ENCODE assay signal across 1 cellular context in the genomic region with DNA sequence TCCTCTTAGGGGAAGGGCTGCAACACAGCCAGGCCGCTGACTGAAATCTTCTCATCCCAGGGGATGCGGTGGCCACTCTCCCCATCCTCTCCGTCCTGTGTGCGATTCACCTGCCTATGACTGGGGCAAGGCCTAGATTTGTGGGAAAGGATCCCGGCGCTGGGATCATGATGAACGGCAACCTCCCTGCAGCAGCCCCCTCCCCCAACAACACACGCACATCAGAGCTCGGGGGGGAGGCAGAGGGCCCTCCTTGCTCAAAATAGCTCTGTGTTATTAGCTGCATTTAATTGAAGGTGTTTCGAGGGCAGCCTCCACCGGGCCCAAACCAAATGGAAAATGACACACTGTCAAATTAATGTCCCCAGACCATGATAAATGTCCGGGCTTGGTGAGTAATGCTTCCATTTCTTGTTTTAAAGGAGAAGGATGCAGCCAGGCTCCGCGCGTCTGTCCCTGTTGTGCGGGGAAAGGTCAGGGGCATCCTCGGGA.
TF ChIP-seq lines count a peak whose summit lies in the region.

No MANE protein-coding gene starts in this region.

TF ChIP-seq in liver, 16 proteins besides CTCF, POLR2A, EP300 and RAD21 (continued from another document):
- TF ChIP-seq, protein P1, sequence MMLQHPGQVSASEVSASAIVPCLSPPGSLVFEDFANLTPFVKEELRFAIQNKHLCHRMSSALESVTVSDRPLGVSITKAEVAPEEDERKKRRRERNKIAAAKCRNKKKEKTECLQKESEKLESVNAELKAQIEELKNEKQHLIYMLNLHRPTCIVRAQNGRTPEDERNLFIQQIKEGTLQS (IDR thresholded peaks at IDR 0.05): no peak
- TF ChIP-seq SP1 (IDR thresholded peaks at IDR 0.05): peak; percentile 27
- no peak for TF ChIP-seq EGR1 (IDR thresholded peaks at IDR 0.05; ENCODE audit: low read depth in 2 of 2)
- TF ChIP-seq, protein P2, sequence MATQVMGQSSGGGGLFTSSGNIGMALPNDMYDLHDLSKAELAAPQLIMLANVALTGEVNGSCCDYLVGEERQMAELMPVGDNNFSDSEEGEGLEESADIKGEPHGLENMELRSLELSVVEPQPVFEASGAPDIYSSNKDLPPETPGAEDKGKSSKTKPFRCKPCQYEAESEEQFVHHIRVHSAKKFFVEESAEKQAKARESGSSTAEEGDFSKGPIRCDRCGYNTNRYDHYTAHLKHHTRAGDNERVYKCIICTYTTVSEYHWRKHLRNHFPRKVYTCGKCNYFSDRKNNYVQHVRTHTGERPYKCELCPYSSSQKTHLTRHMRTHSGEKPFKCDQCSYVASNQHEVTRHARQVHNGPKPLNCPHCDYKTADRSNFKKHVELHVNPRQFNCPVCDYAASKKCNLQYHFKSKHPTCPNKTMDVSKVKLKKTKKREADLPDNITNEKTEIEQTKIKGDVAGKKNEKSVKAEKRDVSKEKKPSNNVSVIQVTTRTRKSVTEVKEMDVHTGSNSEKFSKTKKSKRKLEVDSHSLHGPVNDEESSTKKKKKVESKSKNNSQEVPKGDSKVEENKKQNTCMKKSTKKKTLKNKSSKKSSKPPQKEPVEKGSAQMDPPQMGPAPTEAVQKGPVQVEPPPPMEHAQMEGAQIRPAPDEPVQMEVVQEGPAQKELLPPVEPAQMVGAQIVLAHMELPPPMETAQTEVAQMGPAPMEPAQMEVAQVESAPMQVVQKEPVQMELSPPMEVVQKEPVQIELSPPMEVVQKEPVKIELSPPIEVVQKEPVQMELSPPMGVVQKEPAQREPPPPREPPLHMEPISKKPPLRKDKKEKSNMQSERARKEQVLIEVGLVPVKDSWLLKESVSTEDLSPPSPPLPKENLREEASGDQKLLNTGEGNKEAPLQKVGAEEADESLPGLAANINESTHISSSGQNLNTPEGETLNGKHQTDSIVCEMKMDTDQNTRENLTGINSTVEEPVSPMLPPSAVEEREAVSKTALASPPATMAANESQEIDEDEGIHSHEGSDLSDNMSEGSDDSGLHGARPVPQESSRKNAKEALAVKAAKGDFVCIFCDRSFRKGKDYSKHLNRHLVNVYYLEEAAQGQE (IDR thresholded peaks at IDR 0.05): no peak
- no peak for TF ChIP-seq GABPA (IDR thresholded peaks at IDR 0.05 in 1 of 2, conservative IDR thresholded peaks at IDR 0.05 in 1 of 2)
- TF ChIP-seq YY1 (IDR thresholded peaks at IDR 0.05): no peak
- no peak for TF ChIP-seq FOXA1 (IDR thresholded peaks at IDR 0.05)
- no peak for TF ChIP-seq ZBTB33 (IDR thresholded peaks at IDR 0.05)
